17 cellular contexts compared by ENCODE assay signal in the genomic region with DNA sequence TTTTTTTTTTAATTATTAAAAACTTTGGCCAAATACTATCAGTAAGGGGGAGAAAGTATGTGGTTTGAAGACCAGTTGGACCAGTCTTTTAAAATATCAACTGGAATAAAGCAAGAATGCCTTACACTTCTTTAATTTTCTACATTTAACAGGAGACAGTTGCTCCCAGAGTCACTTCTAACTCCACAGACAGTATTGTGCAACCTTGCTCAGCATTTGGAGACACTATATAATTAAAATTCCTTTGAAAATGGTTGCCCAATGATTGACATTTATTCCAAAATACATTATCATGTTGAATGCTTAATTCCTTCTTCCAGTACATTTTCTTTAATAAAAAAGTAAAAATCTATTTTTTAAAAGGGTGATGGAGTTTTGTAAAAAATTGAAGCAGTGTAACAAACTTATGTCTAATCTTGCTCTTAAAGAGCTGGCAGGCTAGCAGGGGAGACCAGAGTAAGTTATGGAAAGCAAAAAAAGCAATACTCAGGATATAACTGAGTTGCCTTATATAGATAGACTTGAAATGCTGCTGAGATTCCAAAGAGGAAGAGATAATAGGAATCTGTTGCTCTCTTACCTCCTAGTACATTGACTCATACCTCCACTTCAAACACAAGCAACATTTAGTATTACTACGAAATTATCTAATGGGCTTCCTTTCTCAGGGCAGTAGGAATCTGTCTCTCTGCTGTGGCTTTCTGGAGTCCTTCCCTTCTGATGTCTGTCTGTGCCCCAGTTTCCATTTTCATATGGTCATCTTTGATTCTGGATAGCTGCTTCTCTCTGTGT.
A peak's percentile ranks its signal among the peaks of the same experiment; 100 is the strongest.
DNase-seq lines count a peak whose midpoint lies in the region; ATAC-seq, FAIRE-seq and TF ChIP-seq lines count a peak whose summit lies in the region.
"Had no signal": no experiment of that assay in that cellular context is flagged by ENCODE, and none has a peak within 500 bp of the region (broad histone marks: within the 10 kb centered on the region; RNA-seq: fewer than 3 reads in every experiment).

No MANE protein-coding gene starts in this region.

- POLR2A ChIA-PET in activated CD4-positive, alpha-beta T cell treated with anti-CD3 and anti-CD28 coated beads, Interleukin-2, amount 10 ng/mL, durations not matched to agents 7 days and 5 days (lab: Charles Lee), result no interaction called here

- H3K27ac ChIP-seq in GM23248 (peak overlapping the region; percentile 40), colonic mucosa (no peak overlapping the region)
- H3K27ac ChIP-seq: BLaER1 had no signal

- in situ Hi-C loops in GM23248 (cut with MboI), result no loop called here

- H3K79me2 ChIP-seq in GM23248 (ENCODE audit: insufficient read depth), result no peaks in the 10 kb centered on the region

- CTCF ChIA-PET in activated CD4-positive, alpha-beta T cell treated with anti-CD3 and anti-CD28 coated beads, Interleukin-2, amount 10 ng/mL, durations not matched to agents 7 days and 5 days (lab: Charles Lee), result no interaction called here

- H3K4me3 ChIP-seq in GM23248 (no peak overlapping the region; the same call in 1 of the 2 replicates), colonic mucosa (no peak overlapping the region)
- H3K4me3 ChIP-seq: BLaER1 had no signal

- H3K9me3 ChIP-seq in GM23248 (ENCODE audit: low read depth) (no peaks in the 10 kb centered on the region), colonic mucosa (no peaks in the 10 kb centered on the region)
- H3K9me3 ChIP-seq: BLaER1 had no signal

- no peaks in the 10 kb centered on the region for H4K20me1 ChIP-seq in GM23248 (ENCODE audit: insufficient read depth)
- H4K20me1 ChIP-seq: BLaER1 had no signal

- ATAC-seq in sciatic nerve (peak; percentile 54), GM19023 (IDR thresholded peaks at IDR 0.05; ENCODE audit: unreplicated experiment) (no peak)
- ATAC-seq: stimulated activated effector memory CD8-positive, alpha-beta T cell treated with anti-CD3 and anti-CD28 coated beads, Interleukin-12 subunit alpha, Interleukin-12 subunit beta, amount 100 ng/mL, for 72 hours had no signal

- TF ChIP-seq CTCF in brain (conservative IDR thresholded peaks at IDR 0.05) (no peak), colonic mucosa (IDR thresholded peaks at IDR 0.05) (no peak)

- peaks cover 69% of the 10 kb centered on the region for H3K4me1 Mint-ChIP-seq in brain
- H3K4me1 Mint-ChIP-seq in activated CD4-positive, alpha-beta T cell treated with anti-CD3 and anti-CD28 coated beads, Interleukin-2, amount 10 ng/mL, durations not matched to agents 7 days and 5 days, result peaks cover 2% of the 10 kb centered on the region

- H3K4me1 ChIP-seq in GM23248 (ENCODE audit: insufficient read depth) (peaks cover 27% of the 10 kb centered on the region), colonic mucosa (no peaks in the 10 kb centered on the region)

- H3K4me2 ChIP-seq in GM23248 (ENCODE audit: unreplicated experiment), result peak overlapping the region; percentile 52
- H3K4me2 ChIP-seq: BLaER1 had no signal

- H3K27me3 Mint-ChIP-seq in brain, result no peaks in the 10 kb centered on the region
- no peaks in the 10 kb centered on the region for H3K27me3 Mint-ChIP-seq in activated CD4-positive, alpha-beta T cell treated with anti-CD3 and anti-CD28 coated beads, Interleukin-2, amount 10 ng/mL, durations not matched to agents 7 days and 5 days

- H3K27me3 ChIP-seq in GM23248 (replicated peaks; ENCODE audit: insufficient read depth) (no peaks in the 10 kb centered on the region), colonic mucosa (no peaks in the 10 kb centered on the region)
- H3K27me3 ChIP-seq: BLaER1 had no signal

- H3K9ac ChIP-seq in GM23248, result peak overlapping the region; percentile 13; the same call in 1 of the 2 replicates
- H3K9ac ChIP-seq in colonic mucosa (ENCODE audit: low read depth in 2 of 2, low read length in 2 of 2), result peak overlapping the region in 1 of 2 donors; percentile 1
- H3K9ac ChIP-seq: BLaER1 had no signal

- peak; percentile 56 for FAIRE-seq in islet of Langerhans (lab: Jason Lieb, UNC)
- FAIRE-seq: urothelium cell line had no signal

- no peaks in the 10 kb centered on the region for H3K9me2 ChIP-seq in GM23248 (ENCODE audit: insufficient read depth)

- 24 to 38% methylated on average over 1 of the region's 1 CpG for WGBS in GM23248 (ENCODE audit: low coverage in 1 of 2, low lambda C conversion rate in 2 of 2, missing lambda C conversion rate in 2 of 2), 2 experiments

- no peaks in the 10 kb centered on the region for H3K9me3 Mint-ChIP-seq in brain
- no peaks in the 10 kb centered on the region for H3K9me3 Mint-ChIP-seq in activated CD4-positive, alpha-beta T cell treated with anti-CD3 and anti-CD28 coated beads, Interleukin-2, amount 10 ng/mL, durations not matched to agents 7 days and 5 days
- H3K9me3 Mint-ChIP-seq: stimulated activated effector memory CD8-positive, alpha-beta T cell treated with anti-CD3 and anti-CD28 coated beads, Interleukin-12 subunit alpha, Interleukin-12 subunit beta, amount 100 ng/mL, for 72 hours; T-helper 1 cell treated with Interleukin-12 subunit alpha and Interleukin-12 subunit beta and Interleukin-4 antibody, amounts not matched to agents 30 μg/mL and 1 μg/mL, for 36 hours had no signal

- H3K36me3 ChIP-seq in GM23248 (ENCODE audit: low read depth), result no peaks in the 10 kb centered on the region
- H3K36me3 ChIP-seq in colonic mucosa, result no peaks in the 10 kb centered on the region
- H3K36me3 ChIP-seq: BLaER1 had no signal

- peak overlapping the region in 3 of 5 experiments; percentile 49 to 66 (median 50) for H3K4me3 Mint-ChIP-seq in brain
- H3K4me3 Mint-ChIP-seq in activated CD4-positive, alpha-beta T cell treated with anti-CD3 and anti-CD28 coated beads, Interleukin-2, amount 10 ng/mL, durations not matched to agents 7 days and 5 days, result no peak overlapping the region
- H3K4me3 Mint-ChIP-seq: stimulated activated effector memory CD8-positive, alpha-beta T cell treated with anti-CD3 and anti-CD28 coated beads, Interleukin-12 subunit alpha, Interleukin-12 subunit beta, amount 100 ng/mL, for 72 hours; T-helper 1 cell treated with Interleukin-12 subunit alpha and Interleukin-12 subunit beta and Interleukin-4 antibody, amounts not matched to agents 30 μg/mL and 1 μg/mL, for 36 hours had no signal

- H3K36me3 Mint-ChIP-seq in brain, result no peaks in the 10 kb centered on the region
- H3K36me3 Mint-ChIP-seq in activated CD4-positive, alpha-beta T cell treated with anti-CD3 and anti-CD28 coated beads, Interleukin-2, amount 10 ng/mL, durations not matched to agents 7 days and 5 days (ENCODE audit: low read depth), result no peaks in the 10 kb centered on the region
- H3K36me3 Mint-ChIP-seq: stimulated activated effector memory CD8-positive, alpha-beta T cell treated with anti-CD3 and anti-CD28 coated beads, Interleukin-12 subunit alpha, Interleukin-12 subunit beta, amount 100 ng/mL, for 72 hours had no signal

- no peaks in the 10 kb centered on the region; the same call in 1 of the 2 replicates for H3F3A ChIP-seq in GM23248 (ENCODE audit: insufficient read depth)

- intact Hi-C loops in sciatic nerve (cut with DNase I), result no loop called here
- intact Hi-C loops in colonic mucosa (cut with DNase I), result no loop called here

- peak; percentile 38 for DNase-seq in GM23248
- DNase-seq in sciatic nerve (ENCODE audit: low spot score), result no peak
- DNase-seq in NCI-H2227 (lab: John Stamatoyannopoulos, UW; ENCODE audit: unreplicated experiment), result no peak
- no peak for DNase-seq in activated CD4-positive, alpha-beta T cell treated with anti-CD3 and anti-CD28 coated beads, Interleukin-2, amount 10 ng/mL, durations not matched to agents 7 days and 5 days
- DNase-seq in colonic mucosa, result no peak
- DNase-seq: activated T-cell treated with anti-CD3 and anti-CD28 coated beads, Interleukin-2, amount 50 U/mL, for 48 hours; amniotic stem cell; NCI-H1092 treated with DMSO at 0.1 percent for 48 hours; NCI-H345; stimulated activated CD4-positive, alpha-beta T cell treated with anti-CD3 and anti-CD28 coated beads, Interleukin-4, amount 100 ng/mL, for 4 hours had no signal

- peak overlapping the region; percentile 6 to 93 (median 88) for H3K27ac Mint-ChIP-seq in brain
- no peak overlapping the region for H3K27ac Mint-ChIP-seq in activated CD4-positive, alpha-beta T cell treated with anti-CD3 and anti-CD28 coated beads, Interleukin-2, amount 10 ng/mL, durations not matched to agents 7 days and 5 days
- H3K27ac Mint-ChIP-seq: stimulated activated effector memory CD8-positive, alpha-beta T cell treated with anti-CD3 and anti-CD28 coated beads, Interleukin-12 subunit alpha, Interleukin-12 subunit beta, amount 100 ng/mL, for 72 hours; T-helper 1 cell treated with Interleukin-12 subunit alpha and Interleukin-12 subunit beta and Interleukin-4 antibody, amounts not matched to agents 30 μg/mL and 1 μg/mL, for 36 hours had no signal

- H2AFZ ChIP-seq in GM23248, result no peak overlapping the region
